ENCODE assay signal across 25 cellular contexts in the genomic region with DNA sequence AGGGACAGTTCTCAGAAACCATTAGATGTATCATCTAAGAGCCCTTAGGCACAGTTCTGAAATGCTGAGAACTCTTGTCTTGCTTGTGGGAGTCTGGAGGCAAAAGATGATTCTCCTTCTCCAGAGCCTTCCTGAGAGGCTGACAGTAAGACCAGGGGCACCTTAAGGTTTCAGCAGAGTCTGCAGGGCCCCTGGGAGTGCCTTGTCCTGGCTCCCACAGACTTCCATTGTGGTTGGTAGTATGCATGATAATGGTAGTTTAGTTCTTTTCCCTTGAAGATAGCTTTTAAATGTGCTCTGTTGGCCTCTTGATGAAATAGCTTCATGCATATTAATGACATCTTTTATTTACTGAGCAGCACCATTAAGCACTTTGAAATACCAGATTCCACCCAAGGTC.
"Had no signal": no experiment of that assay in that cellular context is flagged by ENCODE, and none has a peak within 500 bp of the region (broad histone marks: within the 10 kb centered on the region; RNA-seq: fewer than 3 reads in every experiment).

No MANE protein-coding gene starts in this region.

- H3K4me1 Mint-ChIP-seq: naive B cell; natural killer cell; stimulated activated memory B cell treated with anti-CD40 and anti-IgM and Interleukin-4, amounts not matched to agents 10 μg/mL and 1 μg/mL and 100 μg/mL, for 72 hours; stimulated activated naive CD8-positive, alpha-beta T cell treated with anti-CD3 and anti-CD28 coated beads, Interleukin-15, amount 100 ng/mL, for 72 hours had no signal

- H3K27me3 Mint-ChIP-seq: stimulated activated naive CD8-positive, alpha-beta T cell treated with anti-CD3 and anti-CD28 coated beads, Interleukin-15, amount 100 ng/mL, for 72 hours had no signal

- H3K4me2 ChIP-seq: smooth muscle cell had no signal

- H3K36me3 Mint-ChIP-seq: naive B cell; natural killer cell; stimulated activated memory B cell treated with anti-CD40 and anti-IgM and Interleukin-4, amounts not matched to agents 10 μg/mL and 1 μg/mL and 100 μg/mL, for 72 hours had no signal

- H3K4me1 ChIP-seq: left lung, lower lobe of right lung, tibial nerve, upper lobe of right lung had no signal

- DNase-seq: hippocampal formation; left colon; left lung; lower lobe of right lung; mammary epithelial cell; mesenchymal stem cell; naive B cell; natural killer cell; nephron progenitor cell; ovary; right lobe of liver; stimulated activated CD4-positive, alpha-beta T cell treated with anti-CD3 and anti-CD28 coated beads, Interleukin-1b, Interleukin-23, amount 100 ng/mL, for 48 hours; stimulated activated CD4-positive, alpha-beta T cell treated with anti-CD3 and anti-CD28 coated beads, Interleukin-2, amount 100 ng/mL, for 48 hours; stimulated activated CD4-positive, alpha-beta T cell treated with anti-CD3 and anti-CD28 coated beads, Interleukin-4, amount 100 ng/mL, for 4 hours; stimulated activated CD8-positive, alpha-beta memory T cell treated with anti-CD3 and anti-CD28 coated beads, Interleukin-4, amount 100 ng/mL, for 48 hours; stimulated activated naive CD4-positive, alpha-beta T cell treated with Interleukin-2 at 50 U/mL for 16 hours; stimulated activated naive CD8-positive, alpha-beta T cell treated with anti-CD3 and anti-CD28 coated beads, Interleukin-15, amount 100 ng/mL, for 72 hours; substantia nigra; upper lobe of right lung had no signal

- ATAC-seq: left colon; left lung; lower lobe of right lung; natural killer cell; right lobe of liver; stimulated activated memory B cell treated with anti-CD40 and anti-IgM and Interleukin-4, amounts not matched to agents 10 μg/mL and 1 μg/mL and 100 μg/mL, for 72 hours; stimulated activated naive CD8-positive, alpha-beta T cell treated with anti-CD3 and anti-CD28 coated beads, Interleukin-15, amount 100 ng/mL, for 72 hours; upper lobe of right lung had no signal

- H3K4me3 Mint-ChIP-seq: naive B cell; natural killer cell; nephron progenitor cell; stimulated activated memory B cell treated with anti-CD40 and anti-IgM and Interleukin-4, amounts not matched to agents 10 μg/mL and 1 μg/mL and 100 μg/mL, for 72 hours; stimulated activated naive CD8-positive, alpha-beta T cell treated with anti-CD3 and anti-CD28 coated beads, Interleukin-15, amount 100 ng/mL, for 72 hours had no signal

- H3K9me3 ChIP-seq: left lung, lower lobe of right lung, neutrophil, ovary, right atrium auricular region, right lobe of liver, tibial nerve, upper lobe of right lung had no signal

- H3K36me3 ChIP-seq: left lung, lower lobe of right lung, neutrophil, ovary, right atrium auricular region, right lobe of liver, tibial nerve, upper lobe of right lung had no signal

- H3K9me3 Mint-ChIP-seq: natural killer cell; nephron progenitor cell; stimulated activated memory B cell treated with anti-CD40 and anti-IgM and Interleukin-4, amounts not matched to agents 10 μg/mL and 1 μg/mL and 100 μg/mL, for 72 hours; stimulated activated naive CD8-positive, alpha-beta T cell treated with anti-CD3 and anti-CD28 coated beads, Interleukin-15, amount 100 ng/mL, for 72 hours had no signal

- H3K27ac Mint-ChIP-seq: naive B cell; natural killer cell; nephron progenitor cell; progenitor cell of endocrine pancreas; stimulated activated memory B cell treated with anti-CD40 and anti-IgM and Interleukin-4, amounts not matched to agents 10 μg/mL and 1 μg/mL and 100 μg/mL, for 72 hours; stimulated activated naive CD8-positive, alpha-beta T cell treated with anti-CD3 and anti-CD28 coated beads, Interleukin-15, amount 100 ng/mL, for 72 hours had no signal

- H3K27me3 ChIP-seq: left lung, neutrophil, ovary, right atrium auricular region, right lobe of liver, tibial nerve, upper lobe of right lung had no signal

- H3K27ac ChIP-seq: left lung, lower lobe of right lung, neutrophil, ovary, right atrium auricular region, right lobe of liver, tibial nerve, upper lobe of right lung had no signal

- H3K4me3 ChIP-seq: left lung, lower lobe of right lung, ovary, right atrium auricular region, right lobe of liver, smooth muscle cell, tibial nerve, upper lobe of right lung had no signal
